ENCODE assay signal across 1 cellular context in genomic region chr14:60723218-60724079, GRCh38.
TF ChIP-seq lines count a peak whose summit lies in the region.

No MANE protein-coding gene starts in this region.

TF ChIP-seq in HepG2, 621 proteins besides CTCF, POLR2A, EP300 and RAD21 (continued from another document):
- TF ChIP-seq RERE (CRISPR knock-in tag; IDR thresholded peaks at IDR 0.05; ENCODE audit: low read depth), result no peak
- TF ChIP-seq KLF15 (CRISPR knock-in tag; IDR thresholded peaks at IDR 0.05; ENCODE audit: borderline replicate concordance), result no peak
- TF ChIP-seq ZBTB49 (CRISPR knock-in tag; IDR thresholded peaks at IDR 0.05; ENCODE audit: borderline replicate concordance), result no peak
- TF ChIP-seq ZNF674 (CRISPR knock-in tag; IDR thresholded peaks at IDR 0.05; ENCODE audit: low read depth), result no peak
- no peak for TF ChIP-seq ZNF841 (CRISPR knock-in tag; IDR thresholded peaks at IDR 0.05; ENCODE audit: borderline replicate concordance)
- no peak for TF ChIP-seq FOSL1 (CRISPR knock-in tag; IDR thresholded peaks at IDR 0.05; ENCODE audit: borderline replicate concordance)
- TF ChIP-seq ZEB1 (IDR thresholded peaks at IDR 0.05; ENCODE audit: insufficient replicate concordance, low read depth), result peak; percentile 30
- 0 out of 2 replicates have a peak, but pooled peaks have one; percentile 64 for TF ChIP-seq NRL (CRISPR knock-in tag; IDR thresholded peaks at IDR 0.05; ENCODE audit: borderline replicate concordance)
- peak; percentile 68 for TF ChIP-seq KDM5B (CRISPR knock-in tag; IDR thresholded peaks at IDR 0.05; ENCODE audit: borderline replicate concordance)
- TF ChIP-seq HOXD1 (CRISPR knock-in tag; IDR thresholded peaks at IDR 0.05), result no peak
- no peak for TF ChIP-seq ZNF780A (CRISPR knock-in tag; IDR thresholded peaks at IDR 0.05)
- peak; percentile 59 for TF ChIP-seq ZFY (CRISPR knock-in tag; IDR thresholded peaks at IDR 0.05)
- TF ChIP-seq ZNF576 (CRISPR knock-in tag; IDR thresholded peaks at IDR 0.05), result 0 out of 2 replicates have a peak, but pooled peaks have one; percentile 40
- peak; percentile 82 for TF ChIP-seq RBFOX2 (IDR thresholded peaks at IDR 0.05; ENCODE audit: low read depth, low read length)
- TF ChIP-seq CBFB (CRISPR knock-in tag; IDR thresholded peaks at IDR 0.05), result peak; percentile 21; the same call in 1 of the 2 replicates
- TF ChIP-seq ZNF160 (CRISPR knock-in tag; IDR thresholded peaks at IDR 0.05), result peak; percentile 59; the same call in 1 of the 2 replicates
- peak; percentile 47 for TF ChIP-seq SAP130 (CRISPR knock-in tag; IDR thresholded peaks at IDR 0.05; ENCODE audit: low read depth)
- no peak for TF ChIP-seq TRIM22 (IDR thresholded peaks at IDR 0.05)
- no peak for TF ChIP-seq ZNF746 (CRISPR knock-in tag; IDR thresholded peaks at IDR 0.05)
- no peak for TF ChIP-seq HNRNPH1 (optimal IDR thresholded peaks at IDR 0.05; ENCODE audit: low read depth, low read length)
- TF ChIP-seq ZNF354B (CRISPR knock-in tag; IDR thresholded peaks at IDR 0.05), result no peak
- no peak for TF ChIP-seq NFKB2 (CRISPR knock-in tag; IDR thresholded peaks at IDR 0.05; ENCODE audit: borderline replicate concordance)
- no peak for TF ChIP-seq NFKBIZ (CRISPR knock-in tag; IDR thresholded peaks at IDR 0.05)
- TF ChIP-seq HNRNPL (IDR thresholded peaks at IDR 0.05; ENCODE audit: low read depth, low read length), result 0 out of 2 replicates have a peak, but pooled peaks have one; percentile 45
- TF ChIP-seq FOXK2 (IDR thresholded peaks at IDR 0.05), result no peak
- TF ChIP-seq ARNTL (CRISPR knock-in tag; IDR thresholded peaks at IDR 0.05), result no peak
- TF ChIP-seq KDM1A (CRISPR knock-in tag; IDR thresholded peaks at IDR 0.05), result no peak
- no peak for TF ChIP-seq ZNF710 (CRISPR knock-in tag; IDR thresholded peaks at IDR 0.05; ENCODE audit: borderline replicate concordance)
- TF ChIP-seq FLYWCH1 (CRISPR knock-in tag; IDR thresholded peaks at IDR 0.05), result no peak
- TF ChIP-seq YEATS4 (CRISPR knock-in tag; IDR thresholded peaks at IDR 0.05; ENCODE audit: borderline replicate concordance), result 0 out of 2 replicates have a peak, but pooled peaks have one; percentile 29
- no peak for TF ChIP-seq BATF2 (CRISPR knock-in tag; IDR thresholded peaks at IDR 0.05)
- no peak for TF ChIP-seq CAMTA2 (CRISPR knock-in tag; IDR thresholded peaks at IDR 0.05; ENCODE audit: borderline replicate concordance)
- 0 out of 2 replicates have a peak, but pooled peaks have one; percentile 20 for TF ChIP-seq ZNF788 (CRISPR knock-in tag; IDR thresholded peaks at IDR 0.05; ENCODE audit: borderline replicate concordance)
- 0 out of 2 replicates have a peak, but pooled peaks have one; percentile 51 for TF ChIP-seq ZNF678 (CRISPR knock-in tag; IDR thresholded peaks at IDR 0.05)
- TF ChIP-seq ZNF557 (CRISPR knock-in tag; IDR thresholded peaks at IDR 0.05), result no peak
- no peak for TF ChIP-seq ELF4 (CRISPR knock-in tag; IDR thresholded peaks at IDR 0.05; ENCODE audit: borderline replicate concordance)
- TF ChIP-seq ZFP37 (CRISPR knock-in tag; IDR thresholded peaks at IDR 0.05; ENCODE audit: borderline replicate concordance), result no peak
- no peak for TF ChIP-seq TEAD3 (CRISPR knock-in tag; optimal IDR thresholded peaks at IDR 0.05; ENCODE audit: borderline replicate concordance)
- TF ChIP-seq ATF7-NPFF (CRISPR knock-in tag; IDR thresholded peaks at IDR 0.05; ENCODE audit: low read depth), result 0 out of 2 replicates have a peak, but pooled peaks have one; percentile 30
- 0 out of 2 replicates have a peak, but pooled peaks have one; percentile 75 for TF ChIP-seq ZNF782 (CRISPR knock-in tag; IDR thresholded peaks at IDR 0.05; ENCODE audit: borderline replicate concordance)
- TF ChIP-seq ISX (CRISPR knock-in tag; conservative IDR thresholded peaks at IDR 0.05), result no peak
- TF ChIP-seq TGIF2 (CRISPR knock-in tag; IDR thresholded peaks at IDR 0.05), result 0 out of 2 replicates have a peak, but pooled peaks have one; percentile 9
